21 cellular contexts compared by ENCODE assay signal in the genomic region with DNA sequence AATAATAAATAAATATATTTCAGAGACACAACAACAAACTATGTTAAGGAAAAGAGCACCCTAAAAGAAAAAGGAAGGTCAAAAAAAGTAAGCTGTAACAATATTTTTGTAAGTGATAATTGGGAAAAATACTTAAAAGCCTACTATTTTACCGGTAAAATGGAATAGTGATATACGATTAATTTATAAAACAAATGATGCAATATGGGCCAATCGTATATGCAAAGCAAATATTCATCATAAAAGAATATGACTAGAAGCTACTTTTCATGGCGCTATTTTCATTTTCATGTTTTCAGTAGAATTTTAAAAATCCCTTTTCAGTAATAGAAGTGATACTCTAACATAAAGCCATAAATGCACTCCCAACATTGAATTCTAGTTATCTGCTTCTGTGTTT.
DNase-seq lines count a peak whose midpoint lies in the region; ATAC-seq and TF ChIP-seq lines count a peak whose summit lies in the region.
"Had no signal": no experiment of that assay in that cellular context is flagged by ENCODE, and none has a peak within 500 bp of the region (broad histone marks: within the 10 kb centered on the region; RNA-seq: fewer than 3 reads in every experiment).

No MANE protein-coding gene starts in this region.

- no peaks in the 10 kb centered on the region for H3K27me3 Mint-ChIP-seq in activated CD4-positive, alpha-beta T cell treated with anti-CD3 and anti-CD28 coated beads for 36 hours
- no peaks in the 10 kb centered on the region for H3K27me3 Mint-ChIP-seq in CD4-positive, alpha-beta memory T cell
- H3K27me3 Mint-ChIP-seq in activated CD8-positive, alpha-beta T cell treated with anti-CD3 and anti-CD28 coated beads for 36 hours: no peaks in the 10 kb centered on the region
- H3K27me3 Mint-ChIP-seq: dendritic cell treated with granulocyte-macrophage colony-stimulating factor and Interleukin-4, amounts not matched to agents 40 ng/mL and 50 ng/mL, for 4 days had no signal

- no peaks in the 10 kb centered on the region for H3K9me3 Mint-ChIP-seq in activated CD4-positive, alpha-beta T cell treated with anti-CD3 and anti-CD28 coated beads for 36 hours (ENCODE audit: low read depth)
- no peaks in the 10 kb centered on the region for H3K9me3 Mint-ChIP-seq in CD4-positive, alpha-beta memory T cell
- H3K9me3 Mint-ChIP-seq in activated CD8-positive, alpha-beta T cell treated with anti-CD3 and anti-CD28 coated beads for 36 hours: no peaks in the 10 kb centered on the region
- H3K9me3 Mint-ChIP-seq: dendritic cell treated with granulocyte-macrophage colony-stimulating factor and Interleukin-4, amounts not matched to agents 40 ng/mL and 50 ng/mL, for 4 days had no signal

- H3K36me3 ChIP-seq in CD4-positive, alpha-beta memory T cell (ENCODE audit: insufficient read depth, low read length): peaks cover 41% of the 10 kb centered on the region
- H3K36me3 ChIP-seq in breast epithelium: no peaks in the 10 kb centered on the region

- DNase-seq in activated CD4-positive, alpha-beta T cell treated with anti-CD3 and anti-CD28 coated beads for 36 hours: no peak
- DNase-seq in activated CD4-positive, alpha-beta T cell treated with anti-CD3 and anti-CD28 coated beads, Interleukin-2, amount 50 U/mL, for 1 hour: no peak
- no peak for DNase-seq in CD4-positive, alpha-beta memory T cell
- no peak for DNase-seq in activated CD8-positive, alpha-beta T cell treated with anti-CD3 and anti-CD28 coated beads for 36 hours
- DNase-seq in NCI-H187 (lab: John Stamatoyannopoulos, UW) (no peak), breast epithelium (ENCODE audit: low spot score in 2 of 2) (no peak), GDM1 (lab: John Stamatoyannopoulos, UW) (no peak)
- DNase-seq: C1 segment of cervical spinal cord; DMS153; foreskin fibroblast; GF-D8; hippocampal formation; islet precursor cell; NCI-H1417; NCI-H526; posterior cingulate gyrus; SHP77 treated with DMSO at 0.1 percent for 48 hours; stimulated activated CD4-positive, alpha-beta T cell treated with anti-CD3 and anti-CD28 coated beads, Interleukin-1b, Interleukin-23, amount 100 ng/mL, for 48 hours had no signal

- no peaks in the 10 kb centered on the region for H3K27me3 ChIP-seq in CD4-positive, alpha-beta memory T cell (ENCODE audit: insufficient read depth, low read length)
- H3K27me3 ChIP-seq in mononuclear cell (ENCODE audit: insufficient read depth, low read length) (no peaks in the 10 kb centered on the region), breast epithelium (no peaks in the 10 kb centered on the region)

- POLR2A ChIA-PET in activated CD4-positive, alpha-beta T cell treated with anti-CD3 and anti-CD28 coated beads for 36 hours (lab: Charles Lee): interaction anchor here (0.7 kb wide), 1 partner anchor 100 kb away, joined by 4 read pairs; no protein-coding TSS in a partner anchor
- POLR2A ChIA-PET in CD4-positive, alpha-beta memory T cell (lab: Charles Lee; ENCODE audit: partially characterized antibody): interaction anchor here (0.7 to 17.3 kb wide), 11 partner anchors 8 to 215 kb away, joined by 3 to 354 read pairs (median 7); a partner anchor contains a TSS
- POLR2A ChIA-PET in activated CD8-positive, alpha-beta T cell treated with anti-CD3 and anti-CD28 coated beads for 36 hours (lab: Charles Lee): interaction anchor here (1.0 to 14.5 kb wide), 13 partner anchors 6 to 187 kb away, joined by 3 to 170 read pairs (median 7); a partner anchor contains a TSS

- intact Hi-C loops in activated CD4-positive, alpha-beta T cell treated with anti-CD3 and anti-CD28 coated beads for 36 hours (cut with DNase I, micrococcal nuclease): loop anchor here (5.0 to 10.0 kb wide), 6 partner anchors 494 to 1486 kb away; a partner anchor contains a TSS
- intact Hi-C loops in CD4-positive, alpha-beta memory T cell (cut with micrococcal nuclease): loop anchor here (5.0 kb wide), 2 partner anchors 53 to 943 kb away; a partner anchor contains a TSS
- intact Hi-C loops in activated CD8-positive, alpha-beta T cell treated with anti-CD3 and anti-CD28 coated beads for 36 hours (cut with micrococcal nuclease): loop anchor here (10.0 kb wide), 1 partner anchor 604 kb away; a partner anchor contains a TSS
- intact Hi-C loops in breast epithelium (cut with DNase I; ENCODE audit: low total_unique reads): no loop called here

- peak overlapping the region; percentile 97 for H3K27ac Mint-ChIP-seq in activated CD4-positive, alpha-beta T cell treated with anti-CD3 and anti-CD28 coated beads for 36 hours
- H3K27ac Mint-ChIP-seq in CD4-positive, alpha-beta memory T cell: peak overlapping the region; percentile 64 to 93 (median 86)
- peak overlapping the region; percentile 96 for H3K27ac Mint-ChIP-seq in activated CD8-positive, alpha-beta T cell treated with anti-CD3 and anti-CD28 coated beads for 36 hours
- H3K27ac Mint-ChIP-seq: dendritic cell treated with granulocyte-macrophage colony-stimulating factor and Interleukin-4, amounts not matched to agents 40 ng/mL and 50 ng/mL, for 4 days had no signal

- peak overlapping the region; percentile 27 to 39 for H3K4me3 ChIP-seq in CD4-positive, alpha-beta memory T cell (ENCODE audit: low read length in 2 of 2)
- H3K4me3 ChIP-seq in mononuclear cell (ENCODE audit: low read length) (peak overlapping the region; percentile 4), breast epithelium (no peak overlapping the region)
- H3K4me3 ChIP-seq: lung had no signal

- no peak for ATAC-seq in activated CD4-positive, alpha-beta T cell treated with anti-CD3 and anti-CD28 coated beads for 36 hours
- ATAC-seq in activated CD8-positive, alpha-beta T cell treated with anti-CD3 and anti-CD28 coated beads for 36 hours: no peak

- peak overlapping the region; percentile 89 for H3K4me3 Mint-ChIP-seq in activated CD4-positive, alpha-beta T cell treated with anti-CD3 and anti-CD28 coated beads for 36 hours
- peak overlapping the region; percentile 88 to 99 (median 96) for H3K4me3 Mint-ChIP-seq in CD4-positive, alpha-beta memory T cell
- H3K4me3 Mint-ChIP-seq in activated CD8-positive, alpha-beta T cell treated with anti-CD3 and anti-CD28 coated beads for 36 hours: peak overlapping the region; percentile 79
- H3K4me3 Mint-ChIP-seq: dendritic cell treated with granulocyte-macrophage colony-stimulating factor and Interleukin-4, amounts not matched to agents 40 ng/mL and 50 ng/mL, for 4 days had no signal

- H3K4me1 ChIP-seq in CD4-positive, alpha-beta memory T cell (ENCODE audit: insufficient read depth, low read length): peaks cover 56% of the 10 kb centered on the region
- H3K4me1 ChIP-seq in mononuclear cell (ENCODE audit: insufficient read depth, low read length): peaks cover 70% of the 10 kb centered on the region
- no peaks in the 10 kb centered on the region for H3K4me1 ChIP-seq in breast epithelium

- peak overlapping the region; percentile 35 for H3K27ac ChIP-seq in CD4-positive, alpha-beta memory T cell (ENCODE audit: low read depth, low read length)
- no peak overlapping the region for H3K27ac ChIP-seq in breast epithelium

- CTCF ChIA-PET in activated CD4-positive, alpha-beta T cell treated with anti-CD3 and anti-CD28 coated beads for 36 hours (lab: Charles Lee): interaction anchor here (1.2 to 2.8 kb wide), 8 partner anchors 17 to 187 kb away, joined by 3 to 18 read pairs (median 6); a partner anchor contains a TSS
- CTCF ChIA-PET in CD4-positive, alpha-beta memory T cell (lab: Charles Lee; ENCODE audit: partially characterized antibody): interaction anchor here (0.8 to 8.4 kb wide), 9 partner anchors 8 to 197 kb away, joined by 3 to 59 read pairs (median 4); no protein-coding TSS in a partner anchor
- CTCF ChIA-PET in activated CD8-positive, alpha-beta T cell treated with anti-CD3 and anti-CD28 coated beads for 36 hours (lab: Charles Lee): interaction anchor here (0.9 to 2.0 kb wide), 6 partner anchors 9 to 187 kb away, joined by 3 to 9 read pairs (median 5); no protein-coding TSS in a partner anchor

- H3K36me3 Mint-ChIP-seq in activated CD4-positive, alpha-beta T cell treated with anti-CD3 and anti-CD28 coated beads for 36 hours (ENCODE audit: low read depth): peaks cover 87% of the 10 kb centered on the region
- peaks cover 71 to 75% of the 10 kb centered on the region in 2 donors for H3K36me3 Mint-ChIP-seq in CD4-positive, alpha-beta memory T cell
- H3K36me3 Mint-ChIP-seq in activated CD8-positive, alpha-beta T cell treated with anti-CD3 and anti-CD28 coated beads for 36 hours (ENCODE audit: low read depth): peaks cover 91% of the 10 kb centered on the region

- TF ChIP-seq POLR2A in breast epithelium (IDR thresholded peaks at IDR 0.05): no peak

- no peak for TF ChIP-seq CTCF in activated CD8-positive, alpha-beta T cell treated with anti-CD3 and anti-CD28 coated beads for 36 hours (IDR thresholded peaks at IDR 0.05)
- TF ChIP-seq CTCF in breast epithelium (IDR thresholded peaks at IDR 0.05): no peak

- no peaks in the 10 kb centered on the region for H3K9me3 ChIP-seq in CD4-positive, alpha-beta memory T cell (ENCODE audit: control insufficient read depth in 1 of 2, low read length in 2 of 2)
- no peaks in the 10 kb centered on the region for H3K9me3 ChIP-seq in mononuclear cell (ENCODE audit: low read depth, low read length)
- no peaks in the 10 kb centered on the region for H3K9me3 ChIP-seq in breast epithelium

- H3K4me1 Mint-ChIP-seq in activated CD4-positive, alpha-beta T cell treated with anti-CD3 and anti-CD28 coated beads for 36 hours: peaks cover 67% of the 10 kb centered on the region
- H3K4me1 Mint-ChIP-seq in CD4-positive, alpha-beta memory T cell: peaks cover 43 to 88% (median 55%) of the 10 kb centered on the region in 4 donors
- peaks cover 42% of the 10 kb centered on the region for H3K4me1 Mint-ChIP-seq in activated CD8-positive, alpha-beta T cell treated with anti-CD3 and anti-CD28 coated beads for 36 hours (ENCODE audit: low read depth)

Comparison
In these comparisons a context has a peak if more than half of its experiments do, and no peak if none do; other contexts are left out.
1. H3K4me3 ChIP-seq: peak in CD4-positive, alpha-beta memory T cell (2 of 2) and mononuclear cell (single experiment); none in breast epithelium (0 of 3).
2. Peak in every context shown above with its lines, with median percentiles within 50 percentile points of each other: H3K27ac Mint-ChIP-seq and H3K4me3 Mint-ChIP-seq.